In the genomic region with DNA sequence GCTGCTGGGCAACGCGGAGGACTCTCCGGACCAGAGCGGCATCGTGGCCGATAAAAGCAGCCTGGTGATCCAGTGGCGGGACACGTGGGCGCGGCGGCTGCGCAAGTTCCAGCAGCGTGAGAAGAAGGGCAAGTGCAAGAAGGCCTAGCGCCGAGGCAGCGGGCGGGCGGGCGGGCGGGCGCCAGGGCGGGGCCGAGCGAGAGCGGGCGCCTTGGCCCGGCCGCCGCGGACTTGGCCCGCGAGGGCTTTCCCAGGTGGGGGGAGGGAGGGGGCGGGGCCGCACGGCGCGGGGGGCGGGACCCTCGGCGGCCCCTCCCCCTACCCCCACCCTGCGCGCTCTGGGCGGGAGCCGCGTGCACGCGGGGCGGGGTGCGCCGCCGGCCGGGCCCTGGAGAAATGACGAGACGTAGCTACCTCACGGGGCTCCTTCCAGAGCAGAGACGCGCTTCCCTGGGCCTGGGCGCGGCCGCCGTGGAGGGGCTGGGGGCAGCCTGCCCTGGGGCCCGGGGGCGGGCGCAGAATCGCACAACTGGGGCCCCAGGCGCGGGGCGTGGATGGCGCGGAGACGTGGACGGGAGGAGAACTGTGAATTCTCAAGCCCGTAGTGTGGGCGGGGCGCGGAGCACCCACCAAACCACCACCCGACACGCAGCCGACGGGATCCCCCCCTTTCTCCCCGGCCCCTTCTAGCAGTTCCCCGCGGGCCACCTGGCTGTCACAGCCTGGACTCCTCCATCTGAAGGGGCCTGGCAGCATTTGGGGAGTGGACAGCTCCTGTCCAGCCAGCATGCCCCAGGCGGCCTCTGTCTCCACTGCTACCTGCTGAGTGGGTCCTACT, we compare ENCODE assay signal across 8 cellular contexts.
DNase-seq lines count a peak whose midpoint lies in the region; ATAC-seq and TF ChIP-seq lines count a peak whose summit lies in the region.

No MANE protein-coding gene starts in this region.

- no peaks in the 10 kb centered on the region for H3K9me3 Mint-ChIP-seq in natural killer cell

- peaks cover 17 to 26% of the 10 kb centered on the region in 2 donors for H3K4me1 Mint-ChIP-seq in natural killer cell

- no peaks in the 10 kb centered on the region for H3F3A ChIP-seq in GM23248 (ENCODE audit: insufficient read depth)

- H3K27me3 ChIP-seq in BJ (ENCODE audit: control insufficient read depth, insufficient read depth, low read length) (no peaks in the 10 kb centered on the region; the same call in 1 of the 2 replicates), GM23248 (replicated peaks; ENCODE audit: insufficient read depth) (no peaks in the 10 kb centered on the region), OCI-LY3 (ENCODE audit: low read depth, low read length) (no peaks in the 10 kb centered on the region)

- CTCF ChIA-PET in BJ (lab: Yijun Ruan, JAX): interaction anchor here (0.5 to 1.6 kb wide), 2 partner anchors 68 to 164 kb away, joined by 3 read pairs; no protein-coding TSS in a partner anchor

- peaks cover 14% of the 10 kb centered on the region for H3K4me1 ChIP-seq in GM23248 (ENCODE audit: insufficient read depth)
- peaks cover 18% of the 10 kb centered on the region; the same call in 1 of the 2 replicates for H3K4me1 ChIP-seq in OCI-LY3 (ENCODE audit: low read length)

- H3K27ac ChIP-seq in GM23248: peak overlapping the region; percentile 20
- H3K27ac ChIP-seq in OCI-LY3 (ENCODE audit: low read length): peak overlapping the region; percentile 53

- H3K9me3 ChIP-seq in GM23248 (ENCODE audit: low read depth): no peaks in the 10 kb centered on the region
- no peaks in the 10 kb centered on the region for H3K9me3 ChIP-seq in OCI-LY3 (ENCODE audit: insufficient read depth, low read length)

- peak overlapping the region; percentile 27 for H3K4me3 ChIP-seq in BJ (ENCODE audit: low read depth, low read length)
- peak overlapping the region; percentile 67 for H3K4me3 ChIP-seq in GM23248
- H3K4me3 ChIP-seq in OCI-LY3 (ENCODE audit: low read length): peak overlapping the region; percentile 97

- H3K9me2 ChIP-seq in GM23248 (ENCODE audit: insufficient read depth): no peaks in the 10 kb centered on the region

- H3K36me3 Mint-ChIP-seq in natural killer cell: no peaks in the 10 kb centered on the region

- H2AFZ ChIP-seq in GM23248 (peak overlapping the region; percentile 77), OCI-LY3 (ENCODE audit: low read depth, low read length) (peak overlapping the region; percentile 72)

- no peak for TF ChIP-seq CTCF in BJ (IDR thresholded peaks at IDR 0.05; ENCODE audit: insufficient read depth, low read depth, low read length)
- no peak for TF ChIP-seq CTCF in OCI-LY3 (IDR thresholded peaks at IDR 0.05; ENCODE audit: low read depth, low read length)
- no peak for TF ChIP-seq CTCF in natural killer cell (IDR thresholded peaks at IDR 0.05)

- POLR2A ChIA-PET in BJ (lab: Charles Lee): no interaction called here

- intact Hi-C loops in natural killer cell (cut with micrococcal nuclease): no loop called here

- WGBS in GM23248 (ENCODE audit: low coverage in 1 of 2, low lambda C conversion rate in 2 of 2, missing lambda C conversion rate in 2 of 2), 2 experiments: 3% methylated on average over 25 to 59 of the region's 84 CpGs

- peak overlapping the region; percentile 81 for H3K9ac ChIP-seq in GM23248
- peak overlapping the region; percentile 90 for H3K9ac ChIP-seq in OCI-LY3 (ENCODE audit: low read length)

- peak overlapping the region; percentile 74 for H3K4me2 ChIP-seq in GM23248 (ENCODE audit: unreplicated experiment)
- peak overlapping the region; percentile 99 for H3K4me2 ChIP-seq in OCI-LY3 (ENCODE audit: low read length)

- DNase-seq in BJ (ENCODE audit: low read depth) (no peak), GM23248 (peak; percentile 91), fibroblast of peridontal ligament (ENCODE audit: extremely low read depth) (peak; percentile 35), natural killer cell (peak; percentile 68), SHP77 (lab: John Stamatoyannopoulos, UW) (no peak)
- peak; percentile 57 for DNase-seq in activated T-helper 9 cell treated with anti-CD3 and anti-CD28 coated beads, Interleukin-2, amount 50 U/mL, for 16 hours (ENCODE audit: low read depth)
- DNase-seq in stimulated activated naive CD4-positive, alpha-beta T cell treated with Interleukin-2 at 50 U/mL for 16 hours (lab: John Stamatoyannopoulos, UW): peak; percentile 75

- H3K4me3 Mint-ChIP-seq in natural killer cell: peak overlapping the region; percentile 85

- H4K20me1 ChIP-seq in GM23248 (ENCODE audit: insufficient read depth) (no peaks in the 10 kb centered on the region), OCI-LY3 (ENCODE audit: insufficient read depth, low read length) (no peaks in the 10 kb centered on the region)

- in situ Hi-C loops in GM23248 (cut with MboI): no loop called here

- H3K79me2 ChIP-seq in GM23248 (ENCODE audit: insufficient read depth) (no peaks in the 10 kb centered on the region), OCI-LY3 (ENCODE audit: low read length) (no peaks in the 10 kb centered on the region)

- peak overlapping the region; percentile 64 to 85 for H3K27ac Mint-ChIP-seq in natural killer cell

- H3K36me3 ChIP-seq in BJ (ENCODE audit: control insufficient read depth, insufficient read depth, low read length) (no peaks in the 10 kb centered on the region), GM23248 (ENCODE audit: low read depth) (no peaks in the 10 kb centered on the region), OCI-LY3 (replicated peaks; ENCODE audit: low read depth, low read length) (no peaks in the 10 kb centered on the region)

- ATAC-seq in natural killer cell: peak; percentile 83 to 91 (median 84)

- H3K27me3 Mint-ChIP-seq in natural killer cell (ENCODE audit: low read depth in 2 of 2): no peaks in the 10 kb centered on the region

Comparison
In these comparisons a context has a peak if more than half of its experiments do, and no peak if none do; other contexts are left out.
1. DNase-seq: peak in GM23248 (single experiment), activated T-helper 9 cell treated with anti-CD3 and anti-CD28 coated beads, Interleukin-2, amount 50 U/mL, for 16 hours (single experiment), fibroblast of peridontal ligament (single experiment), natural killer cell (single experiment) and stimulated activated naive CD4-positive, alpha-beta T cell treated with Interleukin-2 at 50 U/mL for 16 hours (single experiment); none in BJ (single experiment) and SHP77 (0 of 2).
2. H3K4me3 ChIP-seq: peak in every context shown above with its lines; median percentile 97 in OCI-LY3; 67 in GM23248; 27 in BJ.